Comparison of ENCODE assay signal across 19 cellular contexts in genomic region chr7:121390109-121390508, GRCh38. TPM values are rescaled to one million over a fixed set of nuclear protein-coding genes. Genes with fewer than 3 reads are reported as not detected.
A peak's percentile ranks its signal among the peaks of the same experiment; 100 is the strongest.
DNase-seq lines count a peak whose midpoint lies in the region; ATAC-seq lines count a peak whose summit lies in the region.
"Had no signal": no experiment of that assay in that cellular context is flagged by ENCODE, and none has a peak within 500 bp of the region (broad histone marks: within the 10 kb centered on the region; RNA-seq: fewer than 3 reads in every experiment).

No MANE protein-coding gene starts in this region.

- no peak overlapping the region for H3K27ac ChIP-seq in caudate nucleus (ENCODE audit: low read depth, low read length)
- H3K27ac ChIP-seq: GM23248 had no signal

- no peak for DNase-seq in activated CD8-positive, alpha-beta memory T cell treated with anti-CD3 and anti-CD28 coated beads, Interleukin-2, amount 10 ng/mL, durations not matched to agents 7 days and 5 days
- no peak for DNase-seq in activated CD8-positive, alpha-beta memory T cell treated with anti-CD3 and anti-CD28 coated beads for 24 hours
- DNase-seq in memory B cell (ENCODE audit: low spot score in 2 of 2): no peak
- DNase-seq in stimulated activated naive B cell treated with anti-CD40 and anti-IgM and Interleukin-4, amounts not matched to agents 10 μg/mL and 1 μg/mL and 100 μg/mL, for 72 hours: no peak
- no peak for DNase-seq in caudate nucleus (lab: John Stamatoyannopoulos, UW)
- DNase-seq in stimulated activated CD4-positive, alpha-beta T cell treated with anti-CD3 and anti-CD28 coated beads, Interleukin-4, amount 100 ng/mL, for 1 hour: no peak
- DNase-seq in stimulated activated CD4-positive, alpha-beta T cell treated with anti-CD3 and anti-CD28 coated beads, Interleukin-2, amount 100 ng/mL, for 24 hours: no peak
- DNase-seq: BE2C; CD4-positive, alpha-beta memory T cell; DMS79 treated with DMSO at 0.1 percent for 48 hours; GM23248; KBM-7; NCI-H1694 treated with DMSO at 0.1 percent for 48 hours; NCI-H2107; NCI-H510A; NCI-H774; RPMI8226; SIG-M5 had no signal

- no peak overlapping the region for H3K4me3 Mint-ChIP-seq in activated CD8-positive, alpha-beta memory T cell treated with anti-CD3 and anti-CD28 coated beads, Interleukin-2, amount 10 ng/mL, durations not matched to agents 7 days and 5 days
- peak overlapping the region; percentile 0 to 82 (median 68) for H3K4me3 Mint-ChIP-seq in IgD-negative memory B cell
- peak overlapping the region; percentile 24 for H3K4me3 Mint-ChIP-seq in memory B cell
- no peak overlapping the region for H3K4me3 Mint-ChIP-seq in stimulated activated naive B cell treated with anti-CD40 and anti-IgM and Interleukin-4, amounts not matched to agents 10 μg/mL and 1 μg/mL and 100 μg/mL, for 72 hours

- peak overlapping the region; percentile 76 for H3K27ac Mint-ChIP-seq in activated CD8-positive, alpha-beta memory T cell treated with anti-CD3 and anti-CD28 coated beads, Interleukin-2, amount 10 ng/mL, durations not matched to agents 7 days and 5 days
- H3K27ac Mint-ChIP-seq in IgD-negative memory B cell (peak overlapping the region; percentile 73 to 89 (median 82)), memory B cell (peak overlapping the region; percentile 97)
- peak overlapping the region; percentile 82 for H3K27ac Mint-ChIP-seq in stimulated activated naive B cell treated with anti-CD40 and anti-IgM and Interleukin-4, amounts not matched to agents 10 μg/mL and 1 μg/mL and 100 μg/mL, for 72 hours

- CTCF ChIA-PET in activated CD8-positive, alpha-beta memory T cell treated with anti-CD3 and anti-CD28 coated beads, Interleukin-2, amount 10 ng/mL, durations not matched to agents 7 days and 5 days (lab: Charles Lee): interaction anchor here (1.1 to 10.7 kb wide), 2 partner anchors 18 to 22 kb away, joined by 4 to 77 read pairs; no protein-coding TSS in a partner anchor

- peaks cover 81% of the 10 kb centered on the region for H3K4me1 Mint-ChIP-seq in activated CD8-positive, alpha-beta memory T cell treated with anti-CD3 and anti-CD28 coated beads, Interleukin-2, amount 10 ng/mL, durations not matched to agents 7 days and 5 days
- H3K4me1 Mint-ChIP-seq in IgD-negative memory B cell (peaks cover 69 to 82% (median 70%) of the 10 kb centered on the region in 3 donors), memory B cell (peaks cover 50% of the 10 kb centered on the region)
- H3K4me1 Mint-ChIP-seq in stimulated activated naive B cell treated with anti-CD40 and anti-IgM and Interleukin-4, amounts not matched to agents 10 μg/mL and 1 μg/mL and 100 μg/mL, for 72 hours: peaks cover 51 to 76% of the 10 kb centered on the region in 2 donors

- no peak for ATAC-seq in activated CD8-positive, alpha-beta memory T cell treated with anti-CD3 and anti-CD28 coated beads, Interleukin-2, amount 10 ng/mL, durations not matched to agents 7 days and 5 days
- no peak for ATAC-seq in memory B cell (ENCODE audit: low read depth)
- no peak for ATAC-seq in stimulated activated naive B cell treated with anti-CD40 and anti-IgM and Interleukin-4, amounts not matched to agents 10 μg/mL and 1 μg/mL and 100 μg/mL, for 72 hours (replicated peaks)

- no peaks in the 10 kb centered on the region for H3K9me3 Mint-ChIP-seq in activated CD8-positive, alpha-beta memory T cell treated with anti-CD3 and anti-CD28 coated beads, Interleukin-2, amount 10 ng/mL, durations not matched to agents 7 days and 5 days (ENCODE audit: low read depth)
- H3K9me3 Mint-ChIP-seq in IgD-negative memory B cell (no peaks in the 10 kb centered on the region), memory B cell (peaks cover 3% of the 10 kb centered on the region)
- peaks cover 0 to 6% of the 10 kb centered on the region in 2 donors for H3K9me3 Mint-ChIP-seq in stimulated activated naive B cell treated with anti-CD40 and anti-IgM and Interleukin-4, amounts not matched to agents 10 μg/mL and 1 μg/mL and 100 μg/mL, for 72 hours

- H3K27me3 Mint-ChIP-seq in activated CD8-positive, alpha-beta memory T cell treated with anti-CD3 and anti-CD28 coated beads, Interleukin-2, amount 10 ng/mL, durations not matched to agents 7 days and 5 days: no peaks in the 10 kb centered on the region
- H3K27me3 Mint-ChIP-seq in IgD-negative memory B cell (no peaks in the 10 kb centered on the region), memory B cell (no peaks in the 10 kb centered on the region)
- H3K27me3 Mint-ChIP-seq in stimulated activated naive B cell treated with anti-CD40 and anti-IgM and Interleukin-4, amounts not matched to agents 10 μg/mL and 1 μg/mL and 100 μg/mL, for 72 hours: no peaks in the 10 kb centered on the region
- H3K27me3 Mint-ChIP-seq: CD4-positive, alpha-beta memory T cell had no signal

- H3K36me3 Mint-ChIP-seq in activated CD8-positive, alpha-beta memory T cell treated with anti-CD3 and anti-CD28 coated beads, Interleukin-2, amount 10 ng/mL, durations not matched to agents 7 days and 5 days: peaks cover 51% of the 10 kb centered on the region
- H3K36me3 Mint-ChIP-seq in IgD-negative memory B cell (peaks cover 10% of the 10 kb centered on the region), memory B cell (peaks cover 17% of the 10 kb centered on the region)
- peaks cover 23 to 51% of the 10 kb centered on the region in 2 donors for H3K36me3 Mint-ChIP-seq in stimulated activated naive B cell treated with anti-CD40 and anti-IgM and Interleukin-4, amounts not matched to agents 10 μg/mL and 1 μg/mL and 100 μg/mL, for 72 hours

RNA-seq across cellular contexts. Expression of gene FAM3C, which starts 6.0 kb away (rescaled TPM):
- 10 to 100 TPM; 50.3 to 96.0 TPM for total RNA-seq in activated CD8-positive, alpha-beta memory T cell treated with anti-CD3 and anti-CD28 coated beads, Interleukin-2, amount 10 ng/mL, durations not matched to agents 7 days and 5 days
- polyA plus RNA-seq in IgD-negative memory B cell: 50.4 TPM

Comparison
In these comparisons a context has a peak if more than half of its experiments do, and no peak if none do; other contexts are left out.
1. H3K4me3 Mint-ChIP-seq: peak in IgD-negative memory B cell (4 of 4) and memory B cell (single experiment); none in activated CD8-positive, alpha-beta memory T cell treated with anti-CD3 and anti-CD28 coated beads, Interleukin-2, amount 10 ng/mL, durations not matched to agents 7 days and 5 days (single experiment) and stimulated activated naive B cell treated with anti-CD40 and anti-IgM and Interleukin-4, amounts not matched to agents 10 μg/mL and 1 μg/mL and 100 μg/mL, for 72 hours (0 of 2).
2. Peak in every context shown above with its lines, with median percentiles within 50 percentile points of each other: H3K27ac Mint-ChIP-seq.